Comparison of ENCODE assay signal across 17 cellular contexts in genomic region chr11:107732327-107733051, GRCh38. TPM values are rescaled to one million over a fixed set of nuclear protein-coding genes. Genes with fewer than 3 reads are reported as not detected.
DNase-seq lines count a peak whose midpoint lies in the region; ATAC-seq and TF ChIP-seq lines count a peak whose summit lies in the region.
"Had no signal": no experiment of that assay in that cellular context is flagged by ENCODE, and none has a peak within 500 bp of the region (broad histone marks: within the 10 kb centered on the region; RNA-seq: fewer than 3 reads in every experiment).

No MANE protein-coding gene starts in this region.

- H3K4me1 ChIP-seq in GM23338 (ENCODE audit: insufficient read depth) (no peaks in the 10 kb centered on the region), neural progenitor cell (no peaks in the 10 kb centered on the region), right cardiac atrium (ENCODE audit: control insufficient read depth, insufficient read depth, low read length) (no peaks in the 10 kb centered on the region)

- H4K20me1 ChIP-seq in GM23338 (replicated peaks; ENCODE audit: insufficient read depth) = no peaks in the 10 kb centered on the region
- H4K20me1 ChIP-seq in neural progenitor cell (ENCODE audit: low read depth) = no peaks in the 10 kb centered on the region

- H3K79me2 ChIP-seq in GM23338 (replicated peaks; ENCODE audit: insufficient read depth) = no peaks in the 10 kb centered on the region
- no peaks in the 10 kb centered on the region for H3K79me2 ChIP-seq in neural progenitor cell (ENCODE audit: low read depth)

- no peaks in the 10 kb centered on the region for H3F3A ChIP-seq in GM23338 (replicated peaks; ENCODE audit: low read depth)
- H3F3A ChIP-seq in neural progenitor cell (ENCODE audit: low read depth) = no peaks in the 10 kb centered on the region

- no peak overlapping the region for H3K27ac Mint-ChIP-seq in GM23338
- H3K27ac Mint-ChIP-seq in neural progenitor cell = no peak overlapping the region
- H3K27ac Mint-ChIP-seq: activated T-cell treated with anti-CD3 and anti-CD28 coated beads, Interleukin-2, amount 50 U/mL, for 72 hours; CD4-positive, alpha-beta T cell; stimulated activated memory B cell treated with anti-CD40 and anti-IgM and Interleukin-4, amounts not matched to agents 10 μg/mL and 1 μg/mL and 100 μg/mL, for 72 hours; type B pancreatic cell had no signal

- no peaks in the 10 kb centered on the region for H3K36me3 ChIP-seq in GM23338 (ENCODE audit: insufficient read depth)
- H3K36me3 ChIP-seq in neural progenitor cell = no peaks in the 10 kb centered on the region
- H3K36me3 ChIP-seq: SJCRH30 had no signal

- no peak overlapping the region for H3K4me2 ChIP-seq in GM23338
- no peak overlapping the region for H3K4me2 ChIP-seq in neural progenitor cell

- no peaks in the 10 kb centered on the region for H3K9me2 ChIP-seq in GM23338 (ENCODE audit: insufficient read depth)

- ATAC-seq in GM18870 (IDR thresholded peaks at IDR 0.05; ENCODE audit: unreplicated experiment) = peak; percentile 78
- no peak for ATAC-seq in GM23338
- ATAC-seq in HG03432 (IDR thresholded peaks at IDR 0.05; ENCODE audit: unreplicated experiment) = peak; percentile 85
- ATAC-seq in right cardiac atrium = no peak
- ATAC-seq: activated T-cell treated with anti-CD3 and anti-CD28 coated beads, Interleukin-2, amount 50 U/mL, for 72 hours; stimulated activated memory B cell treated with anti-CD40 and anti-IgM and Interleukin-4, amounts not matched to agents 10 μg/mL and 1 μg/mL and 100 μg/mL, for 72 hours had no signal

- H3K4me3 ChIP-seq in GM23338 = no peak overlapping the region
- H3K4me3 ChIP-seq in neural progenitor cell = no peak overlapping the region
- no peak overlapping the region for H3K4me3 ChIP-seq in right cardiac atrium (ENCODE audit: low read length)
- H3K4me3 ChIP-seq: SJCRH30 had no signal

- H3K4me3 Mint-ChIP-seq in GM23338 = no peak overlapping the region
- no peak overlapping the region for H3K4me3 Mint-ChIP-seq in neural progenitor cell
- H3K4me3 Mint-ChIP-seq: activated T-cell treated with anti-CD3 and anti-CD28 coated beads, Interleukin-2, amount 50 U/mL, for 72 hours; CD4-positive, alpha-beta T cell; stimulated activated memory B cell treated with anti-CD40 and anti-IgM and Interleukin-4, amounts not matched to agents 10 μg/mL and 1 μg/mL and 100 μg/mL, for 72 hours; type B pancreatic cell had no signal

- H3K27me3 Mint-ChIP-seq in GM23338 (ENCODE audit: insufficient read depth, low read depth, poor library complexity) = no peaks in the 10 kb centered on the region
- H3K27me3 Mint-ChIP-seq in neural progenitor cell (ENCODE audit: insufficient read depth, low read depth) = no peaks in the 10 kb centered on the region

- no peak for TF ChIP-seq CTCF in GM23338 (conservative IDR thresholded peaks at IDR 0.05; ENCODE audit: low read depth in 2 of 2)
- no peak for TF ChIP-seq CTCF in neural progenitor cell (IDR thresholded peaks at IDR 0.05)

- no peaks in the 10 kb centered on the region for H3K9me3 ChIP-seq in neural progenitor cell (ENCODE audit: low read depth)
- no peaks in the 10 kb centered on the region for H3K9me3 ChIP-seq in right cardiac atrium (ENCODE audit: control insufficient read depth, low read length)
- H3K9me3 ChIP-seq: SJCRH30 had no signal

- H3K27me3 ChIP-seq in GM23338 (ENCODE audit: insufficient read depth) (no peaks in the 10 kb centered on the region), neural progenitor cell (no peaks in the 10 kb centered on the region), right cardiac atrium (ENCODE audit: control insufficient read depth, insufficient read depth) (no peaks in the 10 kb centered on the region)
- H3K27me3 ChIP-seq: SJCRH30 had no signal

- intact Hi-C loops in right cardiac atrium (cut with DNase I) = no loop called here

- no peaks in the 10 kb centered on the region for H3K4me1 Mint-ChIP-seq in GM23338
- H3K4me1 Mint-ChIP-seq in neural progenitor cell = no peaks in the 10 kb centered on the region
- H3K4me1 Mint-ChIP-seq: stimulated activated memory B cell treated with anti-CD40 and anti-IgM and Interleukin-4, amounts not matched to agents 10 μg/mL and 1 μg/mL and 100 μg/mL, for 72 hours had no signal

- peak overlapping the region; percentile 81 for H2AFZ ChIP-seq in GM23338
- peak overlapping the region; percentile 20 for H2AFZ ChIP-seq in neural progenitor cell (replicated peaks)

- H3K9me3 Mint-ChIP-seq in GM23338 = no peaks in the 10 kb centered on the region
- H3K9me3 Mint-ChIP-seq in neural progenitor cell = no peaks in the 10 kb centered on the region
- H3K9me3 Mint-ChIP-seq: activated T-cell treated with anti-CD3 and anti-CD28 coated beads, Interleukin-2, amount 50 U/mL, for 72 hours; CD4-positive, alpha-beta T cell; stimulated activated memory B cell treated with anti-CD40 and anti-IgM and Interleukin-4, amounts not matched to agents 10 μg/mL and 1 μg/mL and 100 μg/mL, for 72 hours had no signal

- DNase-seq in GM23338 (ENCODE audit: low spot score) (no peak), neural progenitor cell (ENCODE audit: low spot score) (no peak), SW 1271 (lab: John Stamatoyannopoulos, UW) (no peak), mucosa of gallbladder (ENCODE audit: low spot score) (no peak), right cardiac atrium (no peak)
- DNase-seq: activated T-cell treated with anti-CD3 and anti-CD28 coated beads, Interleukin-2, amount 50 U/mL, for 72 hours; amniotic stem cell; CD4-positive, alpha-beta T cell; IMR-90; NCI-H1092; SJCRH30 had no signal

- no peaks in the 10 kb centered on the region for H3K36me3 Mint-ChIP-seq in GM23338 (ENCODE audit: low read depth)
- no peaks in the 10 kb centered on the region for H3K36me3 Mint-ChIP-seq in neural progenitor cell
- H3K36me3 Mint-ChIP-seq: stimulated activated memory B cell treated with anti-CD40 and anti-IgM and Interleukin-4, amounts not matched to agents 10 μg/mL and 1 μg/mL and 100 μg/mL, for 72 hours; type B pancreatic cell had no signal

- H3K9ac ChIP-seq in neural progenitor cell = no peak overlapping the region

- WGBS in right cardiac atrium = 93% methylated on average over 14 of the region's 14 CpGs

- H3K27ac ChIP-seq in GM23338 (ENCODE audit: low read depth) (no peak overlapping the region), neural progenitor cell (no peak overlapping the region), right cardiac atrium (ENCODE audit: low read length) (no peak overlapping the region)
- H3K27ac ChIP-seq: SJCRH30 had no signal

TF ChIP-seq in GM23338, 12 proteins besides CTCF, POLR2A, EP300 and RAD21 (continues in another document):
- TF ChIP-seq CREB1 (CRISPR knock-in tag; IDR thresholded peaks at IDR 0.05; ENCODE audit: low read depth) = no peak
- TF ChIP-seq JUNB (IDR thresholded peaks at IDR 0.05; ENCODE audit: unreplicated experiment) = no peak

RNA-seq across cellular contexts. Expression of gene SLN, which starts 20.6 kb away (rescaled TPM):
- total RNA-seq in GM23338 (2014; rRNA removed; shearing (Covaris generic)) = not detected in 2 replicates
- polyA plus RNA-seq in GM23338 (2016; fragmentation: Nextera tagmentation; extraction: Ambion mirVana) (not detected in 2 replicates), right cardiac atrium (2,787 TPM)
- total RNA-seq in neural progenitor cell (ENCODE audit: low replicate concordance) (not detected in 2 replicates), mucosa of gallbladder (not detected), right cardiac atrium (1,000 to 10,000 TPM in 3 of 4 donors, 100 to 1,000 TPM in 1; 753 to 2,517 (median 1,525) TPM)
- total RNA-seq: activated T-cell treated with anti-CD3 and anti-CD28 coated beads, Interleukin-2, amount 50 U/mL, for 72 hours; CD4-positive, alpha-beta T cell; glomerular endothelial cell; IMR-90; osteoblast had no signal
- polyA plus RNA-seq: IMR-90 had no signal

Comparison
In these comparisons a context has a peak if more than half of its experiments do, and no peak if none do; other contexts are left out.
1. ATAC-seq: peak in GM18870 (single experiment) and HG03432 (single experiment); none in GM23338 (single experiment) and right cardiac atrium (0 of 2).
2. RNA of gene SLN, which starts 20.6 kb away (total RNA-seq): 753 to 2,517 TPM in right cardiac atrium; not detected in GM23338, not detected in neural progenitor cell and not detected in mucosa of gallbladder (single experiment); every median in the first group is over 100 times any median in the second.